In genomic region chr2:237583385-237584295, GRCh38 we compare ENCODE assay signal across 1 cellular context.
TF ChIP-seq lines count a peak whose summit lies in the region.

No MANE protein-coding gene starts in this region.

TF ChIP-seq in GM23338, 12 proteins besides CTCF, POLR2A, EP300 and RAD21 (continued from another document):
- no peak for TF ChIP-seq ZNF462 (CRISPR knock-in tag; IDR thresholded peaks at IDR 0.05)
- no peak for TF ChIP-seq EZH2phosphoT487 (IDR thresholded peaks at IDR 0.05; ENCODE audit: unreplicated experiment)
- TF ChIP-seq JUNB (IDR thresholded peaks at IDR 0.05; ENCODE audit: unreplicated experiment): no peak
- TF ChIP-seq CREB1 (CRISPR knock-in tag; IDR thresholded peaks at IDR 0.05; ENCODE audit: low read depth): no peak
- no peak for TF ChIP-seq ETS1 (IDR thresholded peaks at IDR 0.05)
- no peak for TF ChIP-seq REST (IDR thresholded peaks at IDR 0.05; ENCODE audit: unreplicated experiment)
- no peak for TF ChIP-seq NANOG (IDR thresholded peaks at IDR 0.05; ENCODE audit: borderline replicate concordance)
